In genomic region chr10:119028900-119029612, GRCh38 we compare ENCODE assay signal across 8 cellular contexts. TPM values are rescaled to one million over a fixed set of nuclear protein-coding genes. Genes with fewer than 3 reads are reported as not detected.
A peak's percentile ranks its signal among the peaks of the same experiment; 100 is the strongest.
DNase-seq lines count a peak whose midpoint lies in the region; ATAC-seq and TF ChIP-seq lines count a peak whose summit lies in the region.

No MANE protein-coding gene starts in this region.

- H3K27ac Mint-ChIP-seq in activated CD4-positive, alpha-beta T cell treated with anti-CD3 and anti-CD28 coated beads, Interleukin-2, amount 10 ng/mL, durations not matched to agents 7 days and 5 days: no peak overlapping the region

- H3K4me3 Mint-ChIP-seq in activated CD4-positive, alpha-beta T cell treated with anti-CD3 and anti-CD28 coated beads, Interleukin-2, amount 10 ng/mL, durations not matched to agents 7 days and 5 days: peak overlapping the region; percentile 72

- peak; percentile 52 for ATAC-seq in GM18520 (IDR thresholded peaks at IDR 0.05; ENCODE audit: unreplicated experiment)
- peak; percentile 67 for ATAC-seq in HG03097 (IDR thresholded peaks at IDR 0.05; ENCODE audit: low FRiP score, unreplicated experiment)
- peak; percentile 80 for ATAC-seq in left lobe of liver

- POLR2A ChIA-PET in A673 (lab: Charles Lee; ENCODE audit: low non-redundant PET): no interaction called here
- POLR2A ChIA-PET in activated CD4-positive, alpha-beta T cell treated with anti-CD3 and anti-CD28 coated beads, Interleukin-2, amount 10 ng/mL, durations not matched to agents 7 days and 5 days (lab: Charles Lee): no interaction called here

- H3K36me3 ChIP-seq in A673 (ENCODE audit: insufficient read depth, low read length, poor library complexity, severe bottlenecking): peaks cover 11% of the 10 kb centered on the region

- H3K27ac ChIP-seq in A673 (ENCODE audit: low read depth, low read length, poor library complexity, severe bottlenecking) (no peak overlapping the region), coronary artery (peak overlapping the region; percentile 28 to 62)

- H3K36me3 Mint-ChIP-seq in activated CD4-positive, alpha-beta T cell treated with anti-CD3 and anti-CD28 coated beads, Interleukin-2, amount 10 ng/mL, durations not matched to agents 7 days and 5 days (ENCODE audit: low read depth): peaks cover 21% of the 10 kb centered on the region

- DNase-seq in A673 (ENCODE audit: low spot score): peak; percentile 94
- peak; percentile 88 for DNase-seq in NCI-H345 (lab: John Stamatoyannopoulos, UW)
- DNase-seq in activated CD4-positive, alpha-beta T cell treated with anti-CD3 and anti-CD28 coated beads, Interleukin-2, amount 10 ng/mL, durations not matched to agents 7 days and 5 days: peak; percentile 78
- DNase-seq in coronary artery (ENCODE audit: low spot score): peak; percentile 90
- peak; percentile 80 for DNase-seq in left lobe of liver (ENCODE audit: low spot score)
- DNase-seq in stimulated activated CD4-positive, alpha-beta T cell treated with anti-CD3 and anti-CD28 coated beads, Interleukin-1b, Interleukin-23, amount 100 ng/mL, for 4 hours (ENCODE audit: low read depth in 2 of 2): peak; percentile 69 to 74

- TF ChIP-seq CTCF in A673 (conservative IDR thresholded peaks at IDR 0.05; ENCODE audit: low read depth, low read length) (no peak), coronary artery (IDR thresholded peaks at IDR 0.05) (no peak)

- intact Hi-C loops in A673 (cut with micrococcal nuclease; ENCODE audit: unreplicated experiment): loop anchor here (10.0 kb wide), 1 partner anchor 464 kb away; no protein-coding TSS in a partner anchor

- CTCF ChIA-PET in A673 (lab: Charles Lee): no interaction called here
- CTCF ChIA-PET in activated CD4-positive, alpha-beta T cell treated with anti-CD3 and anti-CD28 coated beads, Interleukin-2, amount 10 ng/mL, durations not matched to agents 7 days and 5 days (lab: Charles Lee): interaction anchor here (1.0 kb wide), 1 partner anchor 19 kb away, joined by 3 read pairs; no protein-coding TSS in a partner anchor

- H3K27me3 ChIP-seq in A673 (replicated peaks; ENCODE audit: insufficient read depth, low read depth, low read length, poor library complexity): no peaks in the 10 kb centered on the region

- peaks cover 28% of the 10 kb centered on the region for H3K4me1 Mint-ChIP-seq in activated CD4-positive, alpha-beta T cell treated with anti-CD3 and anti-CD28 coated beads, Interleukin-2, amount 10 ng/mL, durations not matched to agents 7 days and 5 days

- no peaks in the 10 kb centered on the region for H3K9me3 ChIP-seq in A673 (ENCODE audit: low read depth, low read length, poor library complexity, severe bottlenecking)

- no peaks in the 10 kb centered on the region for H3K4me1 ChIP-seq in A673 (ENCODE audit: insufficient read depth, low read length, poor library complexity, severe bottlenecking)

- H3K4me3 ChIP-seq in A673 (ENCODE audit: low read depth, low read length, poor library complexity, severe bottlenecking) (peak overlapping the region; percentile 50), coronary artery (peak overlapping the region; percentile 77)

- H3K9me3 Mint-ChIP-seq in activated CD4-positive, alpha-beta T cell treated with anti-CD3 and anti-CD28 coated beads, Interleukin-2, amount 10 ng/mL, durations not matched to agents 7 days and 5 days: no peaks in the 10 kb centered on the region

- H3K27me3 Mint-ChIP-seq in activated CD4-positive, alpha-beta T cell treated with anti-CD3 and anti-CD28 coated beads, Interleukin-2, amount 10 ng/mL, durations not matched to agents 7 days and 5 days: peaks cover 8% of the 10 kb centered on the region

- no TSS peak for BruUV-seq in A673 (replicated peaks; lab: Mats Ljungman, UMichigan)

RNA-seq across cellular contexts. Expression of gene NANOS1, which starts 0.5 kb away (rescaled TPM):
- total RNA-seq in A673 (2021): 0.67 and 0.70 TPM in 2 replicates
- total RNA-seq in activated CD4-positive, alpha-beta T cell treated with anti-CD3 and anti-CD28 coated beads, Interleukin-2, amount 10 ng/mL, durations not matched to agents 7 days and 5 days: under 1 TPM; 0.12 to 0.19 TPM
- total RNA-seq in left lobe of liver: 0.05 TPM

RNA-seq across cellular contexts. Expression of gene EIF3A, which starts 51.6 kb away (rescaled TPM):
- 169 and 181 TPM in 2 replicates for total RNA-seq in A673 (2021)
- total RNA-seq in activated CD4-positive, alpha-beta T cell treated with anti-CD3 and anti-CD28 coated beads, Interleukin-2, amount 10 ng/mL, durations not matched to agents 7 days and 5 days: 100 to 1,000 TPM; 132 to 145 TPM
- 45.7 TPM for total RNA-seq in left lobe of liver
